7 cellular contexts compared by ENCODE assay signal in genomic region chr2:5563411-5563810, GRCh38.
"Had no signal": no experiment of that assay in that cellular context is flagged by ENCODE, and none has a peak within 500 bp of the region (broad histone marks: within the 10 kb centered on the region; RNA-seq: fewer than 3 reads in every experiment).

No MANE protein-coding gene starts in this region.

- FAIRE-seq: G401.6, GM12892, GM18507, GM19239 had no signal

- DNase-seq: GDM1, GF-D8 had no signal

- H3K4me3 ChIP-seq: GM12878 had no signal
